ENCODE assay signal across 10 cellular contexts in genomic region chr2:2328847-2329246, GRCh38. TPM values are rescaled to one million over a fixed set of nuclear protein-coding genes. Genes with fewer than 3 reads are reported as not detected.
DNase-seq lines count a peak whose midpoint lies in the region; ATAC-seq, FAIRE-seq and TF ChIP-seq lines count a peak whose summit lies in the region.
"Had no signal": no experiment of that assay in that cellular context is flagged by ENCODE, and none has a peak within 500 bp of the region (broad histone marks: within the 10 kb centered on the region; RNA-seq: fewer than 3 reads in every experiment).

No MANE protein-coding gene starts in this region.

- no peaks in the 10 kb centered on the region for H3K27me3 ChIP-seq in CD8-positive, alpha-beta memory T cell (ENCODE audit: insufficient read depth, low read length, poor library complexity, severe bottlenecking)

- H3K4me1 Mint-ChIP-seq in CD8-positive, alpha-beta memory T cell = no peaks in the 10 kb centered on the region

- no peaks in the 10 kb centered on the region for H3K9me3 ChIP-seq in CD8-positive, alpha-beta memory T cell (ENCODE audit: low read length)

- H3K27ac ChIP-seq in CD8-positive, alpha-beta memory T cell (ENCODE audit: low read depth, low read length) = no peak overlapping the region

- no peak overlapping the region for H3K4me3 ChIP-seq in NB4 (ENCODE audit: low read depth, low read length)
- no peak overlapping the region for H3K4me3 ChIP-seq in CD8-positive, alpha-beta memory T cell (ENCODE audit: low read length)

- TF ChIP-seq CTCF in NB4 (IDR thresholded peaks at IDR 0.05; ENCODE audit: low read depth, low read length) = no peak

- ATAC-seq in left lobe of liver = no peak

- H3K27me3 Mint-ChIP-seq in CD8-positive, alpha-beta memory T cell = peaks cover 0 to 6% of the 10 kb centered on the region in 2 donors
- H3K27me3 Mint-ChIP-seq: activated T-cell treated with anti-CD3 and anti-CD28 coated beads, Interleukin-2, amount 50 U/mL, for 24 hours had no signal

- H3K4me1 ChIP-seq in CD8-positive, alpha-beta memory T cell (ENCODE audit: insufficient read depth, low read length) = no peaks in the 10 kb centered on the region

- POLR2A ChIA-PET in CD8-positive, alpha-beta memory T cell (lab: Charles Lee) = no interaction called here

- H3K4me3 Mint-ChIP-seq in CD8-positive, alpha-beta memory T cell = no peak overlapping the region
- H3K4me3 Mint-ChIP-seq: activated T-cell treated with anti-CD3 and anti-CD28 coated beads, Interleukin-2, amount 50 U/mL, for 24 hours had no signal

- H3K27ac Mint-ChIP-seq in CD8-positive, alpha-beta memory T cell = no peak overlapping the region
- H3K27ac Mint-ChIP-seq: activated T-cell treated with anti-CD3 and anti-CD28 coated beads, Interleukin-2, amount 50 U/mL, for 24 hours had no signal

- TF ChIP-seq POLR2A in GM12891 (IDR thresholded peaks at IDR 0.05; ENCODE audit: low read depth, low read length) (no peak), NB4 (IDR thresholded peaks at IDR 0.05; ENCODE audit: extremely low read depth, insufficient read length) (no peak)

- CTCF ChIA-PET in CD8-positive, alpha-beta memory T cell (lab: Charles Lee) = no interaction called here

- peaks cover 0 to 6% (median 2%) of the 10 kb centered on the region in 5 donors for H3K9me3 Mint-ChIP-seq in CD8-positive, alpha-beta memory T cell
- H3K9me3 Mint-ChIP-seq: activated T-cell treated with anti-CD3 and anti-CD28 coated beads, Interleukin-2, amount 50 U/mL, for 24 hours had no signal

- H3K36me3 Mint-ChIP-seq in CD8-positive, alpha-beta memory T cell = no peaks in the 10 kb centered on the region

- FAIRE-seq in GM12891 (lab: Jason Lieb, UNC) = no peak
- FAIRE-seq: endothelial cell of umbilical vein had no signal

- DNase-seq in GM12891 (ENCODE audit: insufficient read length, low spot score) = peak; percentile 4
- DNase-seq in NB4 (ENCODE audit: low read depth) = peak; percentile 45
- DNase-seq in RPMI8226 = peak; percentile 45
- peak; percentile 70 for DNase-seq in islet precursor cell
- DNase-seq in T1000 (lab: John Stamatoyannopoulos, UW) = no peak
- no peak for DNase-seq in left lobe of liver (ENCODE audit: low spot score)
- no peak for DNase-seq in GM19240 (ENCODE audit: insufficient read length, low spot score)
- no peak for DNase-seq in CD8-positive, alpha-beta memory T cell
- DNase-seq: activated T-cell treated with anti-CD3 and anti-CD28 coated beads, Interleukin-2, amount 50 U/mL, for 24 hours had no signal

- no peaks in the 10 kb centered on the region for H3K36me3 ChIP-seq in CD8-positive, alpha-beta memory T cell (ENCODE audit: insufficient read depth, low read length)

TF ChIP-seq in GM12891, 5 proteins besides CTCF, POLR2A, EP300 and RAD21:
- TF ChIP-seq PAX5 (IDR thresholded peaks at IDR 0.05; ENCODE audit: insufficient read depth, low read length, severe bottlenecking) (no peak), TAF1 (IDR thresholded peaks at IDR 0.05; ENCODE audit: low read depth, low read length) (no peak), POLR2AphosphoS5 (IDR thresholded peaks at IDR 0.05; ENCODE audit: low read depth, low read length) (no peak), SPI1 (IDR thresholded peaks at IDR 0.05; ENCODE audit: low read depth, low read length) (peak; percentile 26; the same call in 1 of the 2 replicates), POU2F2 (IDR thresholded peaks at IDR 0.05; ENCODE audit: low read depth, low read length) (no peak)

RNA-seq across cellular contexts. Expression of gene MYT1L, which starts 2.2 kb away (rescaled TPM):
- 0.13 TPM for polyA plus RNA-seq in GM12891 (2012; ENCODE audit: low read depth, missing spikeins)
- 1.5 TPM for total RNA-seq in left lobe of liver
- total RNA-seq in CD8-positive, alpha-beta memory T cell = not detected
- not detected for polyA plus RNA-seq in CD8-positive, alpha-beta memory T cell
- total RNA-seq: endothelial cell of umbilical vein had no signal
- polyA plus RNA-seq: endothelial cell of umbilical vein had no signal

Comparison
In these comparisons a context has a peak if more than half of its experiments do, and no peak if none do; other contexts are left out.
1. DNase-seq: peak in GM12891 (single experiment), NB4 (single experiment), RPMI8226 (single experiment) and islet precursor cell (single experiment); none in T1000 (single experiment), left lobe of liver (single experiment), GM19240 (single experiment) and CD8-positive, alpha-beta memory T cell (0 of 5).